9 cellular contexts compared by ENCODE assay signal in the genomic region with DNA sequence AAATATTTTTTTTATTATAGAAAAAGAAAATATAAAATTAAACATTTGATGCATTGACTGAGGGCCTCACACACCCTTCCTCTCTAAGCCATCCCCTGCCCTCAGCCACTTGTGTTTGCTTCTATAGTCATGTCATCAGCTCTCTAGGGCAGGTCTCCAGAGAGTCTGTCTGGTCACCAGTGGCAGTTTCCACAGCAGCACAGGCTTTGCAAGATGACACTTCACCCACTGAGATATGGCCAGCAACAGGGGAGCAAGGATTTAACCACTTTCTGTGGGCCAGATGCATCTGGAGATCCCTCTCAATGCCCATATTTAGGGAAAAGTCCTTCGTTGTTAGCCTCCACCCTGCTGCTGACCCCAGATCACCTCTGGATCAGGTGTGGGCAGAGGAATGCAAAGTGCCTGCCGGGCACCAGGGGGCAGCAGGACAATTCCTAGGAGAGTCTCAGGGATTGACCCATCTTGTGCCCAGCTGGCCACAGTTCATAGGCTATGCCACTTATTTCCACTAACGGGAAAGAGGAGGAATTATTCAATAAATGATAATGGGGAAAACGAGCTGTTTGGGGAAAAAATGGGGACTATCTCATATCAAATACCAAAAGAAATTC. TPM values are rescaled to one million over a fixed set of nuclear protein-coding genes. Genes with fewer than 3 reads are reported as not detected.
DNase-seq lines count a peak whose midpoint lies in the region; ATAC-seq, FAIRE-seq and TF ChIP-seq lines count a peak whose summit lies in the region.
"Had no signal": no experiment of that assay in that cellular context is flagged by ENCODE, and none has a peak within 500 bp of the region (broad histone marks: within the 10 kb centered on the region; RNA-seq: fewer than 3 reads in every experiment).

No MANE protein-coding gene starts in this region.

- CTCF ChIA-PET in A549 (lab: Yijun Ruan, JAX), result interaction anchor here (0.5 to 4.7 kb wide), 23 partner anchors 8 to 537 kb away, joined by 3 to 35 read pairs (median 4); no protein-coding TSS in a partner anchor

- TF ChIP-seq RAD21 in A549 (conservative IDR thresholded peaks at IDR 0.05 in 1 of 2, IDR thresholded peaks at IDR 0.05 in 1 of 2), result peak; percentile 55 to 59

- peaks cover 53% of the 10 kb centered on the region for H3K4me1 ChIP-seq in A549
- H3K4me1 ChIP-seq in aorta (ENCODE audit: control insufficient read depth in 1 of 2, insufficient read depth in 2 of 2, low read length in 2 of 2), result no peaks in the 10 kb centered on the region

- no peak for FAIRE-seq in A549 (lab: Jason Lieb, UNC)

- H3K27me3 Mint-ChIP-seq in progenitor cell of endocrine pancreas, result peaks cover 12% of the 10 kb centered on the region

- H3K36me3 Mint-ChIP-seq in progenitor cell of endocrine pancreas (ENCODE audit: insufficient read depth), result no peaks in the 10 kb centered on the region

- intact Hi-C loops in aorta (cut with DNase I), result loop anchor here in 1 of 2 donors (5.0 kb wide), 1 partner anchor 104 kb away; no protein-coding TSS in a partner anchor

- H3K9me3 Mint-ChIP-seq in progenitor cell of endocrine pancreas (ENCODE audit: low read depth), result no peaks in the 10 kb centered on the region

- no peaks in the 10 kb centered on the region for H3K9me2 ChIP-seq in SU-DHL-6 (replicated peaks; ENCODE audit: insufficient read depth, low read length)

- H3K4me3 ChIP-seq in A549, result no peak overlapping the region
- H3K4me3 ChIP-seq in SU-DHL-6 (ENCODE audit: insufficient read depth, low read length, poor library complexity, severe bottlenecking), result no peak overlapping the region
- H3K4me3 ChIP-seq in epithelial cell of esophagus (ENCODE audit: low read length), result no peak overlapping the region
- no peak overlapping the region for H3K4me3 ChIP-seq in aorta (ENCODE audit: low read length in 2 of 2)
- H3K4me3 ChIP-seq: HAP-1 had no signal

- 0 out of 2 replicates have a peak, but pooled peaks cover 3% of the 10 kb centered on the region for H3F3A ChIP-seq in SU-DHL-6 (ENCODE audit: insufficient read depth)

- H3K27me3 ChIP-seq in SU-DHL-6 (ENCODE audit: low read length), result no peaks in the 10 kb centered on the region
- no peaks in the 10 kb centered on the region for H3K27me3 ChIP-seq in aorta (ENCODE audit: control insufficient read depth in 1 of 2, insufficient read depth in 2 of 2, low read length in 1 of 2)

- ATAC-seq in A549 (peak; percentile 27 to 55; a peak in 3 of 6 replicates), HG02759 (IDR thresholded peaks at IDR 0.05; ENCODE audit: unreplicated experiment) (no peak), aorta (ENCODE audit: low FRiP score) (no peak), GM18511 (IDR thresholded peaks at IDR 0.05; ENCODE audit: unreplicated experiment) (no peak)

- H3K9ac ChIP-seq in SU-DHL-6 (ENCODE audit: low read length), result no peak overlapping the region

- no peak overlapping the region for H2AFZ ChIP-seq in SU-DHL-6 (ENCODE audit: low read depth, low read length, severe bottlenecking)

- H3K36me3 ChIP-seq in SU-DHL-6 (ENCODE audit: low read length) (no peaks in the 10 kb centered on the region), aorta (ENCODE audit: control insufficient read depth in 1 of 2, insufficient read depth in 2 of 2, low read length in 1 of 2) (no peaks in the 10 kb centered on the region)
- H3K36me3 ChIP-seq: HAP-1 had no signal

- WGBS in A549 (ENCODE audit: missing lambda C conversion rate), result 24% methylated on average over 4 of the region's 4 CpGs
- 58% methylated on average over 4 of the region's 4 CpGs for WGBS in aorta, 2 donors

- H4K20me1 ChIP-seq in SU-DHL-6 (ENCODE audit: low read depth, low read length), result no peaks in the 10 kb centered on the region

- no peak overlapping the region for H3K4me3 Mint-ChIP-seq in progenitor cell of endocrine pancreas (ENCODE audit: low read depth)

- peak overlapping the region; percentile 94 for H3K4me2 ChIP-seq in A549
- H3K4me2 ChIP-seq in SU-DHL-6 (ENCODE audit: low read depth, low read length, poor library complexity, severe bottlenecking), result no peak overlapping the region

- H3K27ac Mint-ChIP-seq in progenitor cell of endocrine pancreas, result no peak overlapping the region

- H3K27ac ChIP-seq in A549 (peak overlapping the region; percentile 90 to 96), SU-DHL-6 (ENCODE audit: low read depth, low read length) (no peak overlapping the region), aorta (ENCODE audit: low read depth in 1 of 2, low read length in 2 of 2) (no peak overlapping the region)

- peaks cover 70% of the 10 kb centered on the region for H3K79me2 ChIP-seq in SU-DHL-6 (ENCODE audit: insufficient read depth, low read length)

- DNase-seq in A549 (ENCODE audit: low read depth in 1 of 2, low spot score in 1 of 2) (peak; percentile 49), GM10266 (ENCODE audit: extremely low spot score) (no peak), epithelial cell of esophagus (ENCODE audit: low read depth) (peak; percentile 32), progenitor cell of endocrine pancreas (ENCODE audit: low spot score, unreplicated experiment) (peak; percentile 33), aorta (no peak)

- no peak for TF ChIP-seq EP300 in A549 (IDR thresholded peaks at IDR 0.05)

- no peak for TF ChIP-seq POLR2A in A549 (IDR thresholded peaks at IDR 0.05; ENCODE audit: low read length)

- no peaks in the 10 kb centered on the region for H3K9me3 ChIP-seq in A549
- no peaks in the 10 kb centered on the region for H3K9me3 ChIP-seq in SU-DHL-6 (ENCODE audit: insufficient read depth, low read length)
- H3K9me3 ChIP-seq in aorta (ENCODE audit: control insufficient read depth, low read length), result no peaks in the 10 kb centered on the region
- H3K9me3 ChIP-seq: HAP-1 had no signal

- peaks cover 18% of the 10 kb centered on the region for H3K4me1 Mint-ChIP-seq in progenitor cell of endocrine pancreas (ENCODE audit: low read depth)

- TF ChIP-seq CTCF in A549 (IDR thresholded peaks at IDR 0.05) (peak; percentile 55), GM10266 (IDR thresholded peaks at IDR 0.05; ENCODE audit: control insufficient read depth, insufficient read depth, low read depth, missing control alignments) (peak; percentile 69), SU-DHL-6 (IDR thresholded peaks at IDR 0.05; ENCODE audit: insufficient read depth, low read length, poor library complexity, severe bottlenecking) (peak; percentile 91), epithelial cell of esophagus (IDR thresholded peaks at IDR 0.05; ENCODE audit: insufficient read depth, low read depth, low read length, missing control alignments) (peak; percentile 69), progenitor cell of endocrine pancreas (IDR thresholded peaks at IDR 0.05; ENCODE audit: unreplicated experiment) (peak; percentile 73)

- POLR2A ChIA-PET in A549 (lab: Yijun Ruan, JAX), result interaction anchor here (0.6 kb wide), 3 partner anchors 46 to 74 kb away, joined by 3 read pairs; no protein-coding TSS in a partner anchor

TF ChIP-seq in A549, 52 proteins besides CTCF, POLR2A, EP300 and RAD21:
- TF ChIP-seq HOXA7 (CRISPR knock-in tag; IDR thresholded peaks at IDR 0.05) (no peak), SMC3 (IDR thresholded peaks at IDR 0.05) (peak; percentile 58; the same call in 2 of the 3 replicates), CEBPB (IDR thresholded peaks at IDR 0.05) (no peak), FOSB (CRISPR knock-in tag; IDR thresholded peaks at IDR 0.05) (no peak), RNF2 (IDR thresholded peaks at IDR 0.05; ENCODE audit: borderline replicate concordance, low read depth) (no peak), RCOR1 (IDR thresholded peaks at IDR 0.05; ENCODE audit: low read depth, low read length) (no peak), BHLHE40 (IDR thresholded peaks at IDR 0.05; ENCODE audit: low read depth, low read length) (no peak), RFX5 (IDR thresholded peaks at IDR 0.05) (no peak)

RNA-seq across cellular contexts. Expression of gene ABCC4, which starts 4.8 kb away (rescaled TPM):
- polyA plus RNA-seq in A549 (2011; rRNA removed), result 46.4 and 56.2 TPM in 2 replicates
- polyA plus RNA-seq in A549 (2012; cell fraction: cytosol; rRNA removed), result 10.1 and 11.9 TPM in 2 replicates
- polyA plus RNA-seq in A549 (2012; cell fraction: nucleus; rRNA removed), result 12.6 and 16.8 TPM in 2 replicates
- polyA plus RNA-seq in A549 (2017; fragmentation: RNase III; extraction: RNeasy Plus Mini Kit Qiagen cat#74134 plus additional on column Dnase treatment), result 23.5 to 26.0 TPM (median 24.2 TPM) in 3 replicates
- 154 and 157 TPM in 2 replicates for polyA minus RNA-seq in A549 (2011; rRNA and poly(A)+ RNA removed)
- total RNA-seq in progenitor cell of endocrine pancreas, result 7.5 and 10.7 TPM in 2 replicates
- total RNA-seq in aorta, result 10 to 100 TPM; 11.3 to 18.6 TPM
- polyA plus RNA-seq in aorta, result under 1 TPM; 0.38 to 0.54 TPM

Comparison
In these comparisons a context has a peak if more than half of its experiments do, and no peak if none do; other contexts are left out.
1. ATAC-seq: peak in A549 (2 of 2); none in HG02759 (single experiment), aorta (single experiment) and GM18511 (single experiment).
2. DNase-seq: peak in A549 (2 of 2), epithelial cell of esophagus (single experiment) and progenitor cell of endocrine pancreas (single experiment); none in GM10266 (single experiment) and aorta (0 of 2).
3. H3K27ac ChIP-seq: peak in A549 (2 of 2); none in SU-DHL-6 (single experiment) and aorta (0 of 2).
4. Peak in every context shown above with its lines, with median percentiles within 50 percentile points of each other: CTCF ChIP-seq.